Comparison of ENCODE assay signal across 16 cellular contexts in the genomic region with DNA sequence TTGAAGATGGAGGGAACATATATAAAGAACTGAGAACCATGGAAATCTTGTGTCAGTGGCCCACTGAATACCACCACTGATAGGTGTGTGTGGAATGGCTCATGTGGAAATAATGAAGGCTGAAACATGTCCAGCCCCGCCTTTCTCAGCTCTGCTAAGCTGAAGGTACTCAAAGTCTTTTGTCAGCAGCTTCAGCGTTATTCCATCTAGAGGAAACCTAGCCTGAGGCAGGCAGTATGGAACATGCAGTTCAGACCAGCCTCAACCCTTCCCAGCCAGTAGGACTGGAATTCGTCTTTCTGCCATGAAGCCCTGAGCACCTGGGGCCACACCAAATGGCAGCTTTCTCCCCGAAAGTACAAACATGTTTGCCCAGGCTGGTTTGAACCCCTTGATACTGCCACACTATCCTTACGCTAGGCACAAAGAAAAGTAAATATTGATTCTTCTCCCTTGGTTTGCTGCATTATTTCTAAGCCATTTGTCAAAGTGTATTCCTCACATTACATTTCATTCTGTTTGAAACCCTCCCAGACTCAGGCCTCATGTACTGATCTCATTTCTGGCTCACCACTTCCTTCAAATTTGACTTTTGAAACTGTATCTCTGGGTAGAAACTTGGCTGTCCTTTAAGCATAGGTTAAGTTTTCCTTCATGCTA. TPM values are rescaled to one million over a fixed set of nuclear protein-coding genes. Genes with fewer than 3 reads are reported as not detected.
A peak's percentile ranks its signal among the peaks of the same experiment; 100 is the strongest.
DNase-seq lines count a peak whose midpoint lies in the region; ATAC-seq and TF ChIP-seq lines count a peak whose summit lies in the region.
"Had no signal": no experiment of that assay in that cellular context is flagged by ENCODE, and none has a peak within 500 bp of the region (broad histone marks: within the 10 kb centered on the region; RNA-seq: fewer than 3 reads in every experiment).

No MANE protein-coding gene starts in this region.

- H4K20me1 ChIP-seq in BLaER1 treated with 17β-estradiol and CSF1 and Interleukin-3, amounts not matched to agents 10 nM and 100 nM = no peaks in the 10 kb centered on the region

- ATAC-seq in GM18511 (IDR thresholded peaks at IDR 0.05; ENCODE audit: unreplicated experiment) = peak; percentile 64
- no peak for ATAC-seq in right cardiac atrium
- no peak for ATAC-seq in activated CD4-positive, alpha-beta T cell treated with anti-CD3 and anti-CD28 coated beads for 36 hours

- no peak overlapping the region for H3K27ac Mint-ChIP-seq in activated CD4-positive, alpha-beta T cell treated with anti-CD3 and anti-CD28 coated beads for 36 hours
- H3K27ac Mint-ChIP-seq: immature natural killer cell had no signal

- peaks cover 2% of the 10 kb centered on the region for H3K27me3 Mint-ChIP-seq in activated CD4-positive, alpha-beta T cell treated with anti-CD3 and anti-CD28 coated beads for 36 hours

- no peak overlapping the region for H3K4me3 ChIP-seq in BLaER1 treated with 17β-estradiol and CSF1 and Interleukin-3, amounts not matched to agents 10 nM and 100 nM
- H3K4me3 ChIP-seq in right cardiac atrium (ENCODE audit: low read length) (no peak overlapping the region), uterus (no peak overlapping the region)

- DNase-seq in NCI-H510A (lab: John Stamatoyannopoulos, UW) (peak; percentile 40), islet precursor cell (peak; percentile 63), right cardiac atrium (no peak), mucosa of gallbladder (ENCODE audit: low spot score) (no peak), uterus (no peak)
- DNase-seq in activated CD4-positive, alpha-beta T cell treated with anti-CD3 and anti-CD28 coated beads for 36 hours = no peak
- DNase-seq: activated gamma-delta T cell treated with Interleukin-2 at 50 U/mL for 16 hours; DMS 273 treated with DMSO at 0.1 percent for 48 hours; effector CD8-positive, alpha-beta T cell; immature natural killer cell; stimulated activated naive CD4-positive, alpha-beta T cell; SW 1271; WERI-Rb-1 had no signal

- intact Hi-C loops in right cardiac atrium (cut with DNase I) = no loop called here
- intact Hi-C loops in activated CD4-positive, alpha-beta T cell treated with anti-CD3 and anti-CD28 coated beads for 36 hours (cut with DNase I, micrococcal nuclease) = no loop called here
- intact Hi-C loops in uterus (cut with DNase I; ENCODE audit: low total_unique reads) = no loop called here

- H3K27ac ChIP-seq in BLaER1 treated with 17β-estradiol and CSF1 and Interleukin-3, amounts not matched to agents 10 nM and 100 nM = no peak overlapping the region
- H3K27ac ChIP-seq in right cardiac atrium (ENCODE audit: low read length) (no peak overlapping the region), uterus (no peak overlapping the region)
- H3K27ac ChIP-seq: HL-60, WERI-Rb-1 had no signal

- H3K27me3 ChIP-seq in BLaER1 treated with 17β-estradiol and CSF1 and Interleukin-3, amounts not matched to agents 10 nM and 100 nM = no peaks in the 10 kb centered on the region
- H3K27me3 ChIP-seq in right cardiac atrium (ENCODE audit: control insufficient read depth, insufficient read depth) = no peaks in the 10 kb centered on the region
- no peaks in the 10 kb centered on the region for H3K27me3 ChIP-seq in uterus

- H3K9me3 Mint-ChIP-seq in activated CD4-positive, alpha-beta T cell treated with anti-CD3 and anti-CD28 coated beads for 36 hours (ENCODE audit: low read depth) = no peaks in the 10 kb centered on the region
- H3K9me3 Mint-ChIP-seq: immature natural killer cell had no signal

- H3K4me2 ChIP-seq in BLaER1 treated with 17β-estradiol and CSF1 and Interleukin-3, amounts not matched to agents 10 nM and 100 nM = peak overlapping the region; percentile 22 to 69 (median 44); a peak in 21 of 22 replicates

- 93% methylated on average over 5 of the region's 5 CpGs for WGBS in right cardiac atrium

- H3K36me3 ChIP-seq in BLaER1 treated with 17β-estradiol and CSF1 and Interleukin-3, amounts not matched to agents 10 nM and 100 nM = no peaks in the 10 kb centered on the region
- H3K36me3 ChIP-seq in uterus = no peaks in the 10 kb centered on the region
- H3K36me3 ChIP-seq: WERI-Rb-1 had no signal

- no peak for TF ChIP-seq CTCF in uterus (IDR thresholded peaks at IDR 0.05)

- TF ChIP-seq POLR2A in uterus (IDR thresholded peaks at IDR 0.05) = no peak

- no peak overlapping the region for H3K4me3 Mint-ChIP-seq in activated CD4-positive, alpha-beta T cell treated with anti-CD3 and anti-CD28 coated beads for 36 hours
- H3K4me3 Mint-ChIP-seq: immature natural killer cell had no signal

- POLR2A ChIA-PET in activated CD4-positive, alpha-beta T cell treated with anti-CD3 and anti-CD28 coated beads for 36 hours (lab: Charles Lee) = no interaction called here

- CTCF ChIA-PET in activated CD4-positive, alpha-beta T cell treated with anti-CD3 and anti-CD28 coated beads for 36 hours (lab: Charles Lee) = interaction anchor here (0.7 to 1.3 kb wide), 5 partner anchors 9 to 472 kb away, joined by 3 to 5 read pairs (median 4); no protein-coding TSS in a partner anchor

- peaks cover 15 to 22% (median 18%) of the 10 kb centered on the region in 10 experiments for H3K4me1 ChIP-seq in BLaER1 treated with 17β-estradiol and CSF1 and Interleukin-3, amounts not matched to agents 10 nM and 100 nM
- H3K4me1 ChIP-seq in right cardiac atrium (ENCODE audit: control insufficient read depth, insufficient read depth, low read length) (no peaks in the 10 kb centered on the region), uterus (no peaks in the 10 kb centered on the region)

- H3K9me3 ChIP-seq in BLaER1 treated with 17β-estradiol and CSF1 and Interleukin-3, amounts not matched to agents 10 nM and 100 nM (replicated peaks in 1 of 11) = no peaks in the 10 kb centered on the region
- no peaks in the 10 kb centered on the region for H3K9me3 ChIP-seq in right cardiac atrium (ENCODE audit: control insufficient read depth, low read length)
- no peaks in the 10 kb centered on the region for H3K9me3 ChIP-seq in uterus

- no peaks in the 10 kb centered on the region for H3K4me1 Mint-ChIP-seq in activated CD4-positive, alpha-beta T cell treated with anti-CD3 and anti-CD28 coated beads for 36 hours
- H3K4me1 Mint-ChIP-seq: immature natural killer cell had no signal

- no peaks in the 10 kb centered on the region for H3K36me3 Mint-ChIP-seq in activated CD4-positive, alpha-beta T cell treated with anti-CD3 and anti-CD28 coated beads for 36 hours (ENCODE audit: low read depth)

- H3K9ac ChIP-seq in BLaER1 treated with 17β-estradiol and CSF1 and Interleukin-3, amounts not matched to agents 10 nM and 100 nM = no peak overlapping the region

RNA-seq across cellular contexts. Expression of gene HOOK1, which starts 45.9 kb away (rescaled TPM):
- 10 to 100 TPM in 2 of 4 donors, 1 to 10 TPM in 2; 7.8 to 12.0 (median 9.8) TPM for total RNA-seq in right cardiac atrium
- 3.9 TPM for polyA plus RNA-seq in right cardiac atrium
- total RNA-seq in activated CD4-positive, alpha-beta T cell treated with anti-CD3 and anti-CD28 coated beads for 36 hours = 10 to 100 TPM; 15.2 TPM
- total RNA-seq in mucosa of gallbladder = 29.5 TPM
- 1 to 10 TPM in 2 of 4 donors, under 1 TPM in 1, not detected in 1; 0.59 to 6.9 (median 3.3) TPM for total RNA-seq in uterus

Comparison
In these comparisons a context has a peak if more than half of its experiments do, and no peak if none do; other contexts are left out.
1. DNase-seq: peak in NCI-H510A (single experiment) and islet precursor cell (single experiment); none in right cardiac atrium (0 of 3), activated CD4-positive, alpha-beta T cell treated with anti-CD3 and anti-CD28 coated beads for 36 hours (single experiment), mucosa of gallbladder (single experiment) and uterus (0 of 2).